Comparison of ENCODE assay signal across 1 cellular context in genomic region chr1:71037829-71038620, GRCh38.
TF ChIP-seq lines count a peak whose summit lies in the region.

No MANE protein-coding gene starts in this region.

TF ChIP-seq in GM12878, 131 proteins besides CTCF, POLR2A, EP300 and RAD21:
- TF ChIP-seq PAX8 (IDR thresholded peaks at IDR 0.05) = no peak
- TF ChIP-seq ZBTB11 (CRISPR knock-in tag; IDR thresholded peaks at IDR 0.05) = no peak
- no peak for TF ChIP-seq YBX1 (IDR thresholded peaks at IDR 0.05)
- TF ChIP-seq MYC (IDR thresholded peaks at IDR 0.05; ENCODE audit: insufficient read depth, insufficient read length, insufficient replicate concordance, low read length, severe bottlenecking) = no peak
- TF ChIP-seq NFYA (IDR thresholded peaks at IDR 0.05; ENCODE audit: borderline replicate concordance, low read depth, low read length) = no peak
- no peak for TF ChIP-seq CHD4 (IDR thresholded peaks at IDR 0.05)
- TF ChIP-seq ZNF217 (IDR thresholded peaks at IDR 0.05) = no peak
- no peak for TF ChIP-seq STAT3 (IDR thresholded peaks at IDR 0.05; ENCODE audit: low read depth, low read length)
- TF ChIP-seq ETV6 (conservative IDR thresholded peaks at IDR 0.05 in 1 of 2, IDR thresholded peaks at IDR 0.05 in 1 of 2; ENCODE audit: borderline replicate concordance in 1 of 2, low read depth in 1 of 2) = no peak
- no peak for TF ChIP-seq HSF1 (IDR thresholded peaks at IDR 0.05; ENCODE audit: low read depth, low read length)
- no peak for TF ChIP-seq GATAD2B (conservative IDR thresholded peaks at IDR 0.05; ENCODE audit: low read depth)
- no peak for TF ChIP-seq IRF4 (IDR thresholded peaks at IDR 0.05; ENCODE audit: low read depth, low read length)
- no peak for TF ChIP-seq TCF7 (IDR thresholded peaks at IDR 0.05; ENCODE audit: borderline replicate concordance)
